16 cellular contexts compared by ENCODE assay signal in genomic region chr16:89732918-89733242, GRCh38.
"Had no signal": no experiment of that assay in that cellular context is flagged by ENCODE, and none has a peak within 500 bp of the region (broad histone marks: within the 10 kb centered on the region; RNA-seq: fewer than 3 reads in every experiment).

No MANE protein-coding gene starts in this region.

- H3K27ac ChIP-seq: lower lobe of right lung, transverse colon had no signal

- H3K9me3 ChIP-seq: lower lobe of right lung, SK-N-SH, transverse colon had no signal

- H3K9me3 Mint-ChIP-seq: activated CD4-positive, alpha-beta T cell treated with anti-CD3 and anti-CD28 coated beads, Interleukin-2, amount 10 ng/mL, durations not matched to agents 7 days and 5 days; activated T-cell treated with anti-CD3 and anti-CD28 coated beads, Interleukin-2, amount 50 U/mL, for 4 hours had no signal

- H3K4me1 ChIP-seq: lower lobe of right lung, transverse colon had no signal

- H3K4me3 ChIP-seq: lower lobe of right lung, smooth muscle cell, transverse colon had no signal

- ATAC-seq: activated T-cell treated with anti-CD3 and anti-CD28 coated beads, Interleukin-2, amount 50 U/mL, for 4 hours; lower lobe of right lung; right cardiac atrium had no signal

- H3K4me3 Mint-ChIP-seq: activated CD4-positive, alpha-beta T cell treated with anti-CD3 and anti-CD28 coated beads, Interleukin-2, amount 10 ng/mL, durations not matched to agents 7 days and 5 days; activated T-cell treated with anti-CD3 and anti-CD28 coated beads, Interleukin-2, amount 50 U/mL, for 4 hours had no signal

- H3K27me3 ChIP-seq: transverse colon had no signal

- H3K27me3 Mint-ChIP-seq: activated CD4-positive, alpha-beta T cell treated with anti-CD3 and anti-CD28 coated beads, Interleukin-2, amount 10 ng/mL, durations not matched to agents 7 days and 5 days; progenitor cell of endocrine pancreas had no signal

- H3K27ac Mint-ChIP-seq: activated CD4-positive, alpha-beta T cell treated with anti-CD3 and anti-CD28 coated beads, Interleukin-2, amount 10 ng/mL, durations not matched to agents 7 days and 5 days; progenitor cell of endocrine pancreas had no signal

- H3K9ac ChIP-seq: SK-N-SH had no signal

- DNase-seq: activated CD4-positive, alpha-beta T cell treated with anti-CD3 and anti-CD28 coated beads, Interleukin-2, amount 10 ng/mL, durations not matched to agents 7 days and 5 days; activated CD4-positive, CD25-positive, alpha-beta regulatory T cell; activated gamma-delta T cell treated with Interleukin-2 at 50 U/mL for 16 hours; activated T-cell treated with anti-CD3 and anti-CD28 coated beads, Interleukin-2, amount 50 U/mL, for 4 hours; central memory CD4-positive, alpha-beta T cell; effector memory CD4-positive, alpha-beta T cell; erythroblast; glutamatergic neuron; lower lobe of right lung; midbrain; right cardiac atrium; SK-N-SH; substantia nigra; transverse colon had no signal
